Comparison of ENCODE assay signal across 9 cellular contexts in genomic region chr1:6392880-6393399, GRCh38. TPM values are rescaled to one million over a fixed set of nuclear protein-coding genes. Genes with fewer than 3 reads are reported as not detected.
A peak's percentile ranks its signal among the peaks of the same experiment; 100 is the strongest.
DNase-seq lines count a peak whose midpoint lies in the region; ATAC-seq and TF ChIP-seq lines count a peak whose summit lies in the region.
"Had no signal": no experiment of that assay in that cellular context is flagged by ENCODE, and none has a peak within 500 bp of the region (broad histone marks: within the 10 kb centered on the region; RNA-seq: fewer than 3 reads in every experiment).

No MANE protein-coding gene starts in this region.

- TF ChIP-seq CTCF in AG04450 (IDR thresholded peaks at IDR 0.05; ENCODE audit: low read depth, low read length) (no peak), body of pancreas (IDR thresholded peaks at IDR 0.05) (no peak)

- in situ Hi-C loops in ACHN (cut with HindIII; ENCODE audit: low pct_ligation_motif_present, low pct_unique_long_range_greater_than_20kb, low sequenced_read_pairs) = no loop called here

- peaks cover 4% of the 10 kb centered on the region for H3K27me3 ChIP-seq in AG04450 (ENCODE audit: control insufficient read depth, insufficient read depth, low read length)
- H3K27me3 ChIP-seq in body of pancreas = no peaks in the 10 kb centered on the region

- no peak for TF ChIP-seq POLR2A in body of pancreas (IDR thresholded peaks at IDR 0.05)

- CTCF ChIA-PET in AG04450 (lab: Charles Lee) = interaction anchor here (0.6 to 1.3 kb wide), 5 partner anchors 10 to 93 kb away, joined by 3 to 5 read pairs (median 3); no protein-coding TSS in a partner anchor

- H3K9me3 Mint-ChIP-seq in memory B cell = no peaks in the 10 kb centered on the region

- WGBS in body of pancreas, 2 donors = 0 to 1% methylated on average over 5 to 51 of the region's 77 CpGs

- ATAC-seq in GM19025 (IDR thresholded peaks at IDR 0.05; ENCODE audit: low read depth, unreplicated experiment) (peak; percentile 1), HG03571 (IDR thresholded peaks at IDR 0.05; ENCODE audit: unreplicated experiment) (peak; percentile 8), body of pancreas (no peak), memory B cell (ENCODE audit: low read depth) (no peak), HG03135 (IDR thresholded peaks at IDR 0.05; ENCODE audit: unreplicated experiment) (no peak)

- no peaks in the 10 kb centered on the region for H3K9me3 ChIP-seq in AG04450 (ENCODE audit: control insufficient read depth, insufficient read depth, low read length)
- no peaks in the 10 kb centered on the region for H3K9me3 ChIP-seq in body of pancreas

- no peak overlapping the region for H3K27ac ChIP-seq in AG04450 (ENCODE audit: low read depth, low read length)
- peak overlapping the region; percentile 87 to 100 (median 99) for H3K27ac ChIP-seq in body of pancreas

- H3K27ac Mint-ChIP-seq in memory B cell = peak overlapping the region; percentile 83

- POLR2A ChIA-PET in AG04450 (lab: Yijun Ruan, JAX) = interaction anchor here (0.5 to 1.3 kb wide), 2 partner anchors 9 to 216 kb away, joined by 3 to 5 read pairs; no protein-coding TSS in a partner anchor

- peak overlapping the region; percentile 68 for H3K4me3 ChIP-seq in AG04450 (ENCODE audit: low read depth, low read length)
- H3K4me3 ChIP-seq in body of pancreas = no peak overlapping the region

- DNase-seq in AG04450 (ENCODE audit: low read depth, low spot score) (no peak), body of pancreas (no peak), memory B cell (ENCODE audit: low spot score in 2 of 2) (no peak), ACHN (no peak)
- DNase-seq in stimulated activated CD4-positive, alpha-beta T cell treated with anti-CD3 and anti-CD28 coated beads, Interleukin-1b, Interleukin-23, amount 100 ng/mL, for 48 hours = no peak

- H3K36me3 Mint-ChIP-seq in memory B cell = no peaks in the 10 kb centered on the region

- peaks cover 7% of the 10 kb centered on the region for H3K4me1 Mint-ChIP-seq in memory B cell

- peaks cover 3% of the 10 kb centered on the region for H3K27me3 Mint-ChIP-seq in memory B cell

- H3K36me3 ChIP-seq in body of pancreas (replicated peaks in 1 of 2; ENCODE audit: insufficient read depth in 1 of 2, low read depth in 2 of 2) = no peaks in the 10 kb centered on the region

- peaks cover 17% of the 10 kb centered on the region for H3K4me1 ChIP-seq in body of pancreas

- H3K4me3 Mint-ChIP-seq in memory B cell = peak overlapping the region; percentile 83

- intact Hi-C loops in body of pancreas (cut with DNase I) = no loop called here

RNA-seq across cellular contexts. Expression of gene ACOT7, which starts 0.6 kb away (rescaled TPM):
- polyA plus RNA-seq in AG04450 (2011; rRNA removed) = 80.1 and 102 TPM in 2 replicates
- polyA minus RNA-seq in AG04450 (2011; rRNA and poly(A)+ RNA removed) = 38.7 and 51.3 TPM in 2 replicates
- total RNA-seq in body of pancreas = 10 to 100 TPM in 1 of 2 donors, 1 to 10 TPM in 1; 6.0 to 33.0 TPM

RNA-seq across cellular contexts. Expression of gene HES2, which starts 26.8 kb away (rescaled TPM):
- polyA plus RNA-seq in AG04450 (2011; rRNA removed) = not detected in 2 replicates
- polyA minus RNA-seq in AG04450 (2011; rRNA and poly(A)+ RNA removed) = not detected in 2 replicates
- total RNA-seq in body of pancreas = under 1 TPM in 1 of 2 donors, not detected in 1; 0.26 TPM

RNA-seq across cellular contexts. Expression of gene ESPN, which starts 31.6 kb away (rescaled TPM):
- polyA plus RNA-seq in AG04450 (2011; rRNA removed) = not detected in 2 replicates
- not detected in 2 replicates for polyA minus RNA-seq in AG04450 (2011; rRNA and poly(A)+ RNA removed)
- total RNA-seq in body of pancreas = 1 to 10 TPM in 1 of 2 donors, under 1 TPM in 1; 0.26 to 4.0 TPM
- total RNA-seq: HT1080 had no signal

Comparison
In these comparisons a context has a peak if more than half of its experiments do, and no peak if none do; other contexts are left out.
1. ATAC-seq: peak in GM19025 (single experiment) and HG03571 (single experiment); none in body of pancreas (single experiment), memory B cell (single experiment) and HG03135 (single experiment).